13 cellular contexts compared by ENCODE assay signal in genomic region chr6:42022755-42023384, GRCh38. TPM values are rescaled to one million over a fixed set of nuclear protein-coding genes. Genes with fewer than 3 reads are reported as not detected.
DNase-seq lines count a peak whose midpoint lies in the region; ATAC-seq lines count a peak whose summit lies in the region.
"Had no signal": no experiment of that assay in that cellular context is flagged by ENCODE, and none has a peak within 500 bp of the region (broad histone marks: within the 10 kb centered on the region; RNA-seq: fewer than 3 reads in every experiment).

No MANE protein-coding gene starts in this region.

- H3K9me3 ChIP-seq in thymus (ENCODE audit: control insufficient read depth) = no peaks in the 10 kb centered on the region
- H3K9me3 ChIP-seq: ovary had no signal

- peaks cover 87% of the 10 kb centered on the region for H3K4me1 Mint-ChIP-seq in activated naive CD4-positive, alpha-beta T cell treated with anti-CD3 and anti-CD28 coated beads, Interleukin-2, amount 10 ng/mL, durations not matched to agents 7 days and 5 days
- peaks cover 69% of the 10 kb centered on the region for H3K4me1 Mint-ChIP-seq in central memory CD8-positive, alpha-beta T cell

- 68% methylated on average over 14 of the region's 14 CpGs for WGBS in thymus

- H3K27ac ChIP-seq in thymus (ENCODE audit: low read depth) = peak overlapping the region; percentile 89
- H3K27ac ChIP-seq: ovary had no signal

- peaks cover 63% of the 10 kb centered on the region for H3K4me1 ChIP-seq in thymus (ENCODE audit: control insufficient read depth, insufficient read depth, low read length)

- H3K27ac Mint-ChIP-seq in activated naive CD4-positive, alpha-beta T cell treated with anti-CD3 and anti-CD28 coated beads, Interleukin-2, amount 10 ng/mL, durations not matched to agents 7 days and 5 days = peak overlapping the region; percentile 99
- peak overlapping the region; percentile 88 for H3K27ac Mint-ChIP-seq in central memory CD8-positive, alpha-beta T cell (ENCODE audit: low read depth)

- no peaks in the 10 kb centered on the region for H3K9me3 Mint-ChIP-seq in activated naive CD4-positive, alpha-beta T cell treated with anti-CD3 and anti-CD28 coated beads, Interleukin-2, amount 10 ng/mL, durations not matched to agents 7 days and 5 days
- no peaks in the 10 kb centered on the region for H3K9me3 Mint-ChIP-seq in central memory CD8-positive, alpha-beta T cell

- no peak overlapping the region for H3K4me3 ChIP-seq in thymus (ENCODE audit: low read length)
- H3K4me3 ChIP-seq: ovary had no signal

- no peak for DNase-seq in activated naive CD4-positive, alpha-beta T cell treated with anti-CD3 and anti-CD28 coated beads, Interleukin-2, amount 10 ng/mL, durations not matched to agents 7 days and 5 days
- no peak for DNase-seq in activated naive CD4-positive, alpha-beta T cell (lab: John Stamatoyannopoulos, UW)
- DNase-seq in NAMALWA (ENCODE audit: low spot score) (peak; percentile 70), SIG-M5 (lab: John Stamatoyannopoulos, UW) (no peak)
- DNase-seq in central memory CD8-positive, alpha-beta T cell (ENCODE audit: low spot score in 2 of 2) = no peak
- DNase-seq: anterior cingulate cortex, MM.1S, NCI-H524 treated with DMSO at 0.1 percent for 48 hours, ovary had no signal

- no peaks in the 10 kb centered on the region for H3K27me3 ChIP-seq in thymus (ENCODE audit: control insufficient read depth, insufficient read depth)
- H3K27me3 ChIP-seq: ovary had no signal

- H3K36me3 Mint-ChIP-seq in activated naive CD4-positive, alpha-beta T cell treated with anti-CD3 and anti-CD28 coated beads, Interleukin-2, amount 10 ng/mL, durations not matched to agents 7 days and 5 days = peaks cover 60% of the 10 kb centered on the region
- H3K36me3 Mint-ChIP-seq in central memory CD8-positive, alpha-beta T cell (ENCODE audit: insufficient read depth) = peaks cover 29% of the 10 kb centered on the region

- no peak for ATAC-seq in central memory CD8-positive, alpha-beta T cell (replicated peaks; ENCODE audit: extremely low read depth, poor library complexity, severe bottlenecking)
- ATAC-seq in esophagus mucosa (no peak), HG03565 (IDR thresholded peaks at IDR 0.05; ENCODE audit: unreplicated experiment) (no peak)
- ATAC-seq: HCT116 had no signal

- H3K36me3 ChIP-seq in thymus (ENCODE audit: control insufficient read depth, insufficient read depth) = peaks cover 30% of the 10 kb centered on the region
- H3K36me3 ChIP-seq: ovary had no signal

- CTCF ChIA-PET in activated naive CD4-positive, alpha-beta T cell treated with anti-CD3 and anti-CD28 coated beads, Interleukin-2, amount 10 ng/mL, durations not matched to agents 7 days and 5 days (lab: Charles Lee) = interaction anchor here (0.6 to 1.9 kb wide), 4 partner anchors 17 to 87 kb away, joined by 3 to 5 read pairs (median 4); no protein-coding TSS in a partner anchor

- H3K4me3 Mint-ChIP-seq in activated naive CD4-positive, alpha-beta T cell treated with anti-CD3 and anti-CD28 coated beads, Interleukin-2, amount 10 ng/mL, durations not matched to agents 7 days and 5 days = peak overlapping the region; percentile 64
- H3K4me3 Mint-ChIP-seq in central memory CD8-positive, alpha-beta T cell = peak overlapping the region; percentile 67

- H3K27me3 Mint-ChIP-seq in activated naive CD4-positive, alpha-beta T cell treated with anti-CD3 and anti-CD28 coated beads, Interleukin-2, amount 10 ng/mL, durations not matched to agents 7 days and 5 days = no peaks in the 10 kb centered on the region
- no peaks in the 10 kb centered on the region for H3K27me3 Mint-ChIP-seq in central memory CD8-positive, alpha-beta T cell

RNA-seq across cellular contexts. Expression of gene TAF8, which starts 27.5 kb away (rescaled TPM):
- 13.0 TPM for polyA plus RNA-seq in thymus
- total RNA-seq in esophagus mucosa = 13.8 TPM
